7 cellular contexts compared by ENCODE assay signal in genomic region chr14:39369029-39369428, GRCh38.
"Had no signal": no experiment of that assay in that cellular context is flagged by ENCODE, and none has a peak within 500 bp of the region (broad histone marks: within the 10 kb centered on the region; RNA-seq: fewer than 3 reads in every experiment).

No MANE protein-coding gene starts in this region.

- ATAC-seq: naive thymus-derived CD8-positive, alpha-beta T cell had no signal

- H3K27me3 ChIP-seq: esophagus muscularis mucosa, spleen had no signal

- H3K27me3 Mint-ChIP-seq: activated naive CD4-positive, alpha-beta T cell treated with anti-CD3 and anti-CD28 coated beads, Interleukin-2, amount 50 U/mL, for 24 hours; naive thymus-derived CD8-positive, alpha-beta T cell had no signal

- H3K4me1 ChIP-seq: spleen had no signal

- H3K36me3 ChIP-seq: WERI-Rb-1 had no signal

- DNase-seq: activated CD4-positive, alpha-beta T cell treated with anti-CD3 and anti-CD28 coated beads, Interleukin-2, amount 50 U/mL, for 4 hours; activated gamma-delta T cell; spleen had no signal

- H3K27ac ChIP-seq: esophagus muscularis mucosa, spleen, WERI-Rb-1 had no signal

- H3K4me3 Mint-ChIP-seq: activated naive CD4-positive, alpha-beta T cell treated with anti-CD3 and anti-CD28 coated beads, Interleukin-2, amount 50 U/mL, for 24 hours; naive thymus-derived CD8-positive, alpha-beta T cell had no signal

- H3K27ac Mint-ChIP-seq: activated naive CD4-positive, alpha-beta T cell treated with anti-CD3 and anti-CD28 coated beads, Interleukin-2, amount 50 U/mL, for 24 hours had no signal

- H3K4me3 ChIP-seq: esophagus muscularis mucosa, spleen had no signal
